8 cellular contexts compared by ENCODE assay signal in the genomic region with DNA sequence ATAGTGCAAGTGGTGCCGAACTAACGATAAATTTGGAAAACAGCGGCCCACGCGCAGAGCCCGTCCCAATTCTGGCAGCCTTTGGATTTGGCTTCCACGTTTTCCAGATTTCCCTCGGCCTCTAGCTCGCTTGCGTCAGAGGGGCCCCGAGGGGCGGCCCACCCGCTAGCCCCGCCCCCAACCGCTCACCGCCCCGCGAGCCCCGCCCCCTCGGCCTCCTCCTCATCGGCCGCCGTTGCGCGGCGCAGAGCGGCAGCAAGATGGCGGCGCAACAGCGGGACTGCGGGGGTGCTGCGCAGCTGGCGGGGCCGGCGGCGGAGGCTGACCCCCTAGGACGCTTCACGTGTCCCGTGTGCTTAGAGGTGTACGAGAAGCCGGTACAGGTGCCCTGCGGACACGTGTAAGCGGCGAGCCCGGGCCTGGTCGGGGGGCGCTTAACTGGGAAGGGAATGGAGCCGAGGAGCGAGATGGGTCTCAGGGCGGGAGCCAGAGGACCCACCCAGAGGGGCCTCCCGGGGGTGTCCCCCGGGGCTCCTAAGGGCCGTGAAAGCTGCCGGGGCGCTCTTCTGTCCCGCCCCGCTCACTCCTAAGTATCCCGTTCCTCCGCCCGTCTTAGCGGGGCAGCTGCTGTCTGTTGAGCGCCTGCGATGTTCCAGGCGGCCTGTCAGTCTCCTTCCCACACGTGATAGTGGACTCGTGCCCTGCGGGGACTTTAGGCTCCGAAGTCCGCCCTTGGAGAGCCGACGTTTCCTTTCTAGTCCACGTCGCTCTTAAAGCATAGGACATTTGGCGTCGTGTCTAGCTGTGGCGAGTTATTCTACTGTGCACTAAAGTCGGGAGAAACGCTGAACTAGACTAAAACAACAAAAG. TPM values are rescaled to one million over a fixed set of nuclear protein-coding genes. Genes with fewer than 3 reads are reported as not detected.
A peak's percentile ranks its signal among the peaks of the same experiment; 100 is the strongest.
DNase-seq lines count a peak whose midpoint lies in the region; ATAC-seq lines count a peak whose summit lies in the region.

A gene with protein sequence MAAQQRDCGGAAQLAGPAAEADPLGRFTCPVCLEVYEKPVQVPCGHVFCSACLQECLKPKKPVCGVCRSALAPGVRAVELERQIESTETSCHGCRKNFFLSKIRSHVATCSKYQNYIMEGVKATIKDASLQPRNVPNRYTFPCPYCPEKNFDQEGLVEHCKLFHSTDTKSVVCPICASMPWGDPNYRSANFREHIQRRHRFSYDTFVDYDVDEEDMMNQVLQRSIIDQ (plus strand): TSS at position 245 of the 870 bp plus-strand sequence. CDS start 16 bp downstream, at position 261.

- peaks cover 0 to 7% (median 0%) of the 10 kb centered on the region in 11 experiments; a peak in 3 of 22 replicates for H3K9me3 ChIP-seq in BLaER1 treated with 17β-estradiol and CSF1 and Interleukin-3, amounts not matched to agents 10 nM and 100 nM (replicated peaks in 1 of 11)

- H3K27me3 ChIP-seq in BLaER1 treated with 17β-estradiol and CSF1 and Interleukin-3, amounts not matched to agents 10 nM and 100 nM = no peaks in the 10 kb centered on the region

- H3K4me3 ChIP-seq in BLaER1 treated with 17β-estradiol and CSF1 and Interleukin-3, amounts not matched to agents 10 nM and 100 nM = peak within 1 kb of the TSS; percentile 72 to 100 (median 99)

- CTCF ChIA-PET in activated CD8-positive, alpha-beta memory T cell treated with anti-CD3 and anti-CD28 coated beads for 36 hours (lab: Charles Lee) = interaction anchor here (0.8 to 2.0 kb wide), 7 partner anchors 9 to 201 kb away, joined by 3 to 5 read pairs (median 4); no protein-coding TSS in a partner anchor

- H3K27ac ChIP-seq in BLaER1 treated with 17β-estradiol and CSF1 and Interleukin-3, amounts not matched to agents 10 nM and 100 nM = peak within 1 kb of the TSS; percentile 85 to 99 (median 97)

- POLR2A ChIA-PET in activated CD8-positive, alpha-beta memory T cell treated with anti-CD3 and anti-CD28 coated beads for 36 hours (lab: Charles Lee) = interaction anchor here (0.6 to 2.4 kb wide), 2 partner anchors 11 to 20 kb away, joined by 10 to 28 read pairs; no protein-coding TSS in a partner anchor

- peaks cover 43 to 51% (median 47%) of the 10 kb centered on the region in 11 experiments for H4K20me1 ChIP-seq in BLaER1 treated with 17β-estradiol and CSF1 and Interleukin-3, amounts not matched to agents 10 nM and 100 nM

- DNase-seq in HPDE6-E6E7 (ENCODE audit: extremely low spot score) (peak; percentile 100), lung microvascular endothelial cell (ENCODE audit: low read depth in 2 of 2) (peak; percentile 91 to 93)
- DNase-seq in NK-92 treated with Interleukin-12 subunit alpha and Interleukin-12 subunit beta, amount 100 ng/mL, for 24 hours (lab: John Stamatoyannopoulos, UW) = peak; percentile 80
- peak; percentile 89 for DNase-seq in effector CD8-positive, alpha-beta T cell (lab: John Stamatoyannopoulos, UW)
- DNase-seq in stimulated activated CD4-positive, alpha-beta T cell treated with anti-CD3 and anti-CD28 coated beads, TNF-alpha, amount 100 ng/mL, for 4 hours (ENCODE audit: low read depth in 3 of 3) = peak; percentile 86 to 90 (median 86)

- H3K36me3 ChIP-seq in BLaER1 treated with 17β-estradiol and CSF1 and Interleukin-3, amounts not matched to agents 10 nM and 100 nM = peaks cover 23 to 33% (median 29%) of the 10 kb centered on the region in 11 experiments

- H3K9ac ChIP-seq in BLaER1 treated with 17β-estradiol and CSF1 and Interleukin-3, amounts not matched to agents 10 nM and 100 nM = peak within 1 kb of the TSS; percentile 93 to 99 (median 98)

- H3K4me1 ChIP-seq in BLaER1 treated with 17β-estradiol and CSF1 and Interleukin-3, amounts not matched to agents 10 nM and 100 nM = peaks cover 47 to 64% (median 58%) of the 10 kb centered on the region in 10 experiments

- peak within 1 kb of the TSS; percentile 96 to 100 (median 99) for H3K4me2 ChIP-seq in BLaER1 treated with 17β-estradiol and CSF1 and Interleukin-3, amounts not matched to agents 10 nM and 100 nM

- ATAC-seq in GM19328 (IDR thresholded peaks at IDR 0.05; ENCODE audit: unreplicated experiment) = peak; percentile 52

RNA-seq across cellular contexts. Expression of the gene that starts here (rescaled TPM):
- total RNA-seq in activated CD8-positive, alpha-beta memory T cell treated with anti-CD3 and anti-CD28 coated beads for 36 hours = 10 to 100 TPM; 59.4 to 63.8 TPM
- total RNA-seq in lung microvascular endothelial cell = 25.9 and 37.3 TPM in 2 replicates

Comparison
In these comparisons a context has a peak if more than half of its experiments do, and no peak if none do; other contexts are left out.
1. Peak in every context shown above with its lines: DNase-seq, ATAC-seq, H3K4me3 ChIP-seq and H3K27ac ChIP-seq.